18 cellular contexts compared by ENCODE assay signal in genomic region chr2:68798574-68798973, GRCh38.
DNase-seq lines count a peak whose midpoint lies in the region; ATAC-seq and TF ChIP-seq lines count a peak whose summit lies in the region.
"Had no signal": no experiment of that assay in that cellular context is flagged by ENCODE, and none has a peak within 500 bp of the region (broad histone marks: within the 10 kb centered on the region; RNA-seq: fewer than 3 reads in every experiment).

No MANE protein-coding gene starts in this region.

- intact Hi-C loops in sciatic nerve (cut with DNase I), result no loop called here

- H3K9me3 Mint-ChIP-seq in activated T-cell treated with anti-CD3 and anti-CD28 coated beads, Interleukin-2, amount 50 U/mL, for 24 hours, result peaks cover 3% of the 10 kb centered on the region

- TF ChIP-seq CTCF in OCI-LY3 (IDR thresholded peaks at IDR 0.05; ENCODE audit: low read depth, low read length), result no peak

- no peaks in the 10 kb centered on the region for H3K27me3 Mint-ChIP-seq in activated T-cell treated with anti-CD3 and anti-CD28 coated beads, Interleukin-2, amount 50 U/mL, for 24 hours

- peaks cover 79% of the 10 kb centered on the region for H3K36me3 Mint-ChIP-seq in activated T-cell treated with anti-CD3 and anti-CD28 coated beads, Interleukin-2, amount 50 U/mL, for 24 hours (ENCODE audit: low read depth)

- no peak for DNase-seq in activated T-cell treated with anti-CD3 and anti-CD28 coated beads, Interleukin-2, amount 50 U/mL, for 24 hours
- DNase-seq in activated T-cell treated with anti-CD3 and anti-CD28 coated beads for 4 hours (no peak), sciatic nerve (ENCODE audit: low spot score) (no peak), kidney tubule cell (ENCODE audit: low spot score) (no peak)
- DNase-seq: activated CD4-positive, CD25-positive, alpha-beta regulatory T cell; activated T-cell treated with anti-CD3 and anti-CD28 coated beads, Interleukin-2, amount 50 U/mL, for 1 hour; anterior cingulate cortex; foreskin fibroblast; Karpas-422; left cardiac atrium; NCI-H226; NK-92 treated with Interleukin-12 subunit alpha and Interleukin-12 subunit beta, amount 100 ng/mL, for 24 hours; stimulated activated naive CD4-positive, alpha-beta T cell had no signal

- peaks cover 96% of the 10 kb centered on the region for H4K20me1 ChIP-seq in OCI-LY3 (ENCODE audit: insufficient read depth, low read length)

- peaks cover 99% of the 10 kb centered on the region for H3K79me2 ChIP-seq in OCI-LY3 (ENCODE audit: low read length)

- H3K27me3 ChIP-seq in OCI-LY3 (ENCODE audit: low read depth, low read length), result no peaks in the 10 kb centered on the region

- H3K4me2 ChIP-seq in OCI-LY3 (ENCODE audit: low read length), result no peak overlapping the region; the same call in 1 of the 2 replicates
- H3K4me2 ChIP-seq: smooth muscle cell had no signal

- peak; percentile 30 for ATAC-seq in esophagus mucosa
- peak; percentile 26 for ATAC-seq in sciatic nerve
- no peak for ATAC-seq in HG03045 (IDR thresholded peaks at IDR 0.05; ENCODE audit: unreplicated experiment)
- no peak for ATAC-seq in HG02870 (IDR thresholded peaks at IDR 0.05; ENCODE audit: unreplicated experiment)

- H3K9me3 ChIP-seq in OCI-LY3 (ENCODE audit: insufficient read depth, low read length), result no peaks in the 10 kb centered on the region

- H3K4me1 ChIP-seq in OCI-LY3 (ENCODE audit: low read length), result peaks cover 67% of the 10 kb centered on the region

- no peak overlapping the region for H2AFZ ChIP-seq in OCI-LY3 (ENCODE audit: low read depth, low read length)

- no peak overlapping the region for H3K4me3 Mint-ChIP-seq in activated T-cell treated with anti-CD3 and anti-CD28 coated beads, Interleukin-2, amount 50 U/mL, for 24 hours

- H3K36me3 ChIP-seq in OCI-LY3 (replicated peaks; ENCODE audit: low read depth, low read length), result peaks cover 92% of the 10 kb centered on the region

- peak overlapping the region; percentile 99 for H3K27ac ChIP-seq in OCI-LY3 (ENCODE audit: low read length)

- H3K4me3 ChIP-seq in OCI-LY3 (ENCODE audit: low read length), result no peak overlapping the region
- H3K4me3 ChIP-seq: smooth muscle cell had no signal

- peaks cover 69% of the 10 kb centered on the region for H3K4me1 Mint-ChIP-seq in activated T-cell treated with anti-CD3 and anti-CD28 coated beads, Interleukin-2, amount 50 U/mL, for 24 hours (ENCODE audit: low read depth)

- peak overlapping the region; percentile 65 for H3K27ac Mint-ChIP-seq in activated T-cell treated with anti-CD3 and anti-CD28 coated beads, Interleukin-2, amount 50 U/mL, for 24 hours

- H3K9ac ChIP-seq in OCI-LY3 (ENCODE audit: low read length), result no peak overlapping the region

Comparison
In these comparisons a context has a peak if more than half of its experiments do, and no peak if none do; other contexts are left out.
1. ATAC-seq: peak in esophagus mucosa (single experiment) and sciatic nerve (single experiment); none in HG03045 (single experiment) and HG02870 (single experiment).